Comparison of ENCODE assay signal across 8 cellular contexts in the genomic region with DNA sequence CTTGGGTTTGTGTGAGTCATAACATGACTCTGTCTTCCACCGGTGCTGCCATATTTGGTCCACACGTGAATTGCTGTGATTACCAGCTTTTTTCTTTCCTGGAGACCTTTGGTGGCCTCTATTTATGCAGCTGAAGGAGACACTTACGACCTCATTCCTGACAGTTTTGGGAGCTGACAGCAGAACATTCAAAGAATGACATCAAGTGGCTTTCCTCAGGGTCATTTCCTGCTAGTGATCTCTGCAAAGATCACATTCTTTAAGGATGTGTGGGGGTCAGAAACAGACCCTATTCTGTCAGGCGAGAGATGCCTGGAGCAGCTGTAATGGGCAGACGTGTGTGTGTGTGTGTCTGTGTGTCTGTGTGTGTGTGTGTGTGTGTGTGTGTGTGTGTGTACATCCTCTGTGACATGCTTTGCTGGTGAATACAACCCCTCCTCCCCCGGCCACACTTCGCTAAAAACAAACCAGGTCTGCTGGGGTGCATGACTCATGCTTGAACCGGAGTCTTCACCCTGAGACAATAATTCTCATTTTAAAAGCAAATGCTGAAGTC.
DNase-seq lines count a peak whose midpoint lies in the region; ATAC-seq and TF ChIP-seq lines count a peak whose summit lies in the region.

No MANE protein-coding gene starts in this region.

- H3K4me1 ChIP-seq in prostate gland (replicated peaks) = no peaks in the 10 kb centered on the region

- no peak overlapping the region for H3K4me3 ChIP-seq in prostate gland

- TF ChIP-seq CTCF in prostate gland (IDR thresholded peaks at IDR 0.05) = no peak

- no peaks in the 10 kb centered on the region for H3K27me3 ChIP-seq in prostate gland (replicated peaks; ENCODE audit: insufficient read depth)

- H3K36me3 ChIP-seq in prostate gland = no peaks in the 10 kb centered on the region

- H3K9me3 ChIP-seq in prostate gland = no peaks in the 10 kb centered on the region

- intact Hi-C loops in prostate gland (cut with DNase I) = loop anchor here (10.0 kb wide), 2 partner anchors 642 to 952 kb away; a partner anchor contains a TSS

- no peak overlapping the region for H3K27ac ChIP-seq in prostate gland

- 47% methylated on average over 8 of the region's 8 CpGs for WGBS in prostate gland

- TF ChIP-seq POLR2A in prostate gland (IDR thresholded peaks at IDR 0.05) = no peak

- DNase-seq in ACHN = peak; percentile 40
- DNase-seq in activated CD4-positive, alpha-beta T cell treated with anti-CD3 and anti-CD28 coated beads, Interleukin-2, amount 50 U/mL, for 4 hours = peak; percentile 30 to 36
- peak; percentile 35 for DNase-seq in foreskin melanocyte
- DNase-seq in stimulated activated CD4-positive, alpha-beta T cell treated with anti-CD3 and anti-CD28 coated beads, Interleukin-4, amount 100 ng/mL, for 48 hours (ENCODE audit: low read depth in 2 of 2) = peak; percentile 16
- no peak for DNase-seq in GM19240 (ENCODE audit: insufficient read length, low spot score)
- no peak for DNase-seq in prostate gland (ENCODE audit: low spot score)
- DNase-seq in NCI-H345 treated with DMSO at 0.1 percent for 48 hours (lab: John Stamatoyannopoulos, UW; ENCODE audit: unreplicated experiment) = no peak

- ATAC-seq in HG03432 (IDR thresholded peaks at IDR 0.05; ENCODE audit: unreplicated experiment) = peak; percentile 66

- in situ Hi-C loops in ACHN (cut with HindIII; ENCODE audit: low pct_ligation_motif_present, low pct_unique_long_range_greater_than_20kb, low sequenced_read_pairs) = no loop called here

Comparison
In these comparisons a context has a peak if more than half of its experiments do, and no peak if none do; other contexts are left out.
1. DNase-seq: peak in ACHN (single experiment), activated CD4-positive, alpha-beta T cell treated with anti-CD3 and anti-CD28 coated beads, Interleukin-2, amount 50 U/mL, for 4 hours (2 of 2), foreskin melanocyte (single experiment) and stimulated activated CD4-positive, alpha-beta T cell treated with anti-CD3 and anti-CD28 coated beads, Interleukin-4, amount 100 ng/mL, for 48 hours (2 of 2); none in GM19240 (single experiment), prostate gland (single experiment) and NCI-H345 treated with DMSO at 0.1 percent for 48 hours (single experiment).